9 cellular contexts compared by ENCODE assay signal in the genomic region with DNA sequence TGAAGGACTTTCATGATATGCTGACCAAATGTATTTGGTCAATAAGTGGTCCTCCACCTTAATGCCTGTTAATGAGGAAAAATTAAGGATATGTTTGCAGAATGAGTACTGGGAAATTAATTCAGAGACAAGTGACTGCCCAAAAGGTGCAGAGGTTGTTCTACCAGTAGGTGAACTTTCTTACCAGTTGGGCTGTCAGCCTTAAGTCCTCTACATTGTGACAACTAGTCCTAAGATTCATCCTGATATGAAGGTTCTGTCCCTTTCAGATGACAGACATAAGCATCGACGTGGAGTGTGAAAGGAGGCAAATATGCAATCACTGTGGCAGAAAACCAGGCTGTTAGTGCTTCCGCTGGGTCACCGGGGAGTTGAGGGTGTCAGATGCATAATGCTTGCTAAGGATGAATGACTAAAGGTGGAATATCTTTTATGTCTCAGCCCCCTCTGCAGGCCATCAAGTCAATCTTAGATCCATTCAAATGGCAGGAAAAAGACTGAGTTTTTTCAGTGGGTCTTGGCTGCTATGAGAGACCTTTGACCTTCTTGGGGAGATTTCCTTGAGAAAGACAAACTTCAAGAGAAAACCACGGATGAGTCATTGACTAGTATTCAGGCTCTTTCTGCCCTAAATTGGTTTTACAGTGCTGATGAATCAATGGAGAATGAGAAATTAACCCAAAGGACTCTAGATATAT.
DNase-seq lines count a peak whose midpoint lies in the region; ATAC-seq and TF ChIP-seq lines count a peak whose summit lies in the region.
"Had no signal": no experiment of that assay in that cellular context is flagged by ENCODE, and none has a peak within 500 bp of the region (broad histone marks: within the 10 kb centered on the region; RNA-seq: fewer than 3 reads in every experiment).

No MANE protein-coding gene starts in this region.

- WGBS in mesodermal cell (ENCODE audit: insufficient coverage in 2 of 2), 2 experiments: 38 to 50% methylated on average over 2 to 4 of the region's 5 CpGs

- H3K4me3 ChIP-seq in mesodermal cell (ENCODE audit: extremely low read depth, insufficient read depth, low read length, poor library complexity, severe bottlenecking): no peak overlapping the region
- H3K4me3 ChIP-seq: pancreas had no signal

- H3K27ac ChIP-seq in VCaP (no peak overlapping the region), mesodermal cell (ENCODE audit: low read depth, low read length, severe bottlenecking) (peak overlapping the region; percentile 23)
- H3K27ac ChIP-seq: pancreas had no signal

- no peaks in the 10 kb centered on the region for H3K36me3 ChIP-seq in mesodermal cell (ENCODE audit: control insufficient read depth, insufficient read depth, low read length)
- H3K36me3 ChIP-seq: pancreas had no signal

- DNase-seq in GM04504 (ENCODE audit: low read depth): peak; percentile 33
- DNase-seq in KBM-7: peak; percentile 26
- no peak for DNase-seq in HuH-7.5 (ENCODE audit: low spot score)
- no peak for DNase-seq in cerebellar nuclear complex (lab: John Stamatoyannopoulos, UW)
- DNase-seq in activated CD4-positive, CD25-positive, alpha-beta regulatory T cell (lab: John Stamatoyannopoulos, UW): no peak
- DNase-seq: pancreas had no signal

- ATAC-seq in GM21529 (IDR thresholded peaks at IDR 0.05; ENCODE audit: unreplicated experiment): peak; percentile 75

- TF ChIP-seq CTCF in VCaP (conservative IDR thresholded peaks at IDR 0.05): 0 out of 2 replicates have a peak, but pooled peaks have one; percentile 8

- in situ Hi-C loops in KBM-7 (cut with MboI; ENCODE audit: low pct_unique_long_range_greater_than_20kb, low sequenced_read_pairs): no loop called here

- no peaks in the 10 kb centered on the region for H3K9me3 ChIP-seq in mesodermal cell (ENCODE audit: control insufficient read depth, low read length)
- H3K9me3 ChIP-seq: pancreas had no signal

- H3K4me1 ChIP-seq in mesodermal cell (ENCODE audit: control insufficient read depth, insufficient read depth, low read length, poor library complexity, severe bottlenecking): peaks cover 9% of the 10 kb centered on the region
- H3K4me1 ChIP-seq: pancreas had no signal

Comparison
In these comparisons a context has a peak if more than half of its experiments do, and no peak if none do; other contexts are left out.
1. DNase-seq: peak in GM04504 (single experiment) and KBM-7 (single experiment); none in HuH-7.5 (single experiment), cerebellar nuclear complex (0 of 2) and activated CD4-positive, CD25-positive, alpha-beta regulatory T cell (0 of 4).